In genomic region chr6:20400476-20401402, GRCh38 we compare ENCODE assay signal across 1 cellular context.
TF ChIP-seq lines count a peak whose summit lies in the region.

No MANE protein-coding gene starts in this region.

TF ChIP-seq in HEK293, 187 proteins besides CTCF, POLR2A, EP300 and RAD21 (continued from another document):
- no peak for TF ChIP-seq ZNF18 (tag by site-specific recombination; IDR thresholded peaks at IDR 0.05)
- TF ChIP-seq ZNF792 (tag by site-specific recombination; IDR thresholded peaks at IDR 0.05): no peak
- no peak for TF ChIP-seq ZNF155 (tag by site-specific recombination; IDR thresholded peaks at IDR 0.05)
- TF ChIP-seq ZNF132 (tag by site-specific recombination; IDR thresholded peaks at IDR 0.05; ENCODE audit: borderline replicate concordance): no peak
